In the genomic region with DNA sequence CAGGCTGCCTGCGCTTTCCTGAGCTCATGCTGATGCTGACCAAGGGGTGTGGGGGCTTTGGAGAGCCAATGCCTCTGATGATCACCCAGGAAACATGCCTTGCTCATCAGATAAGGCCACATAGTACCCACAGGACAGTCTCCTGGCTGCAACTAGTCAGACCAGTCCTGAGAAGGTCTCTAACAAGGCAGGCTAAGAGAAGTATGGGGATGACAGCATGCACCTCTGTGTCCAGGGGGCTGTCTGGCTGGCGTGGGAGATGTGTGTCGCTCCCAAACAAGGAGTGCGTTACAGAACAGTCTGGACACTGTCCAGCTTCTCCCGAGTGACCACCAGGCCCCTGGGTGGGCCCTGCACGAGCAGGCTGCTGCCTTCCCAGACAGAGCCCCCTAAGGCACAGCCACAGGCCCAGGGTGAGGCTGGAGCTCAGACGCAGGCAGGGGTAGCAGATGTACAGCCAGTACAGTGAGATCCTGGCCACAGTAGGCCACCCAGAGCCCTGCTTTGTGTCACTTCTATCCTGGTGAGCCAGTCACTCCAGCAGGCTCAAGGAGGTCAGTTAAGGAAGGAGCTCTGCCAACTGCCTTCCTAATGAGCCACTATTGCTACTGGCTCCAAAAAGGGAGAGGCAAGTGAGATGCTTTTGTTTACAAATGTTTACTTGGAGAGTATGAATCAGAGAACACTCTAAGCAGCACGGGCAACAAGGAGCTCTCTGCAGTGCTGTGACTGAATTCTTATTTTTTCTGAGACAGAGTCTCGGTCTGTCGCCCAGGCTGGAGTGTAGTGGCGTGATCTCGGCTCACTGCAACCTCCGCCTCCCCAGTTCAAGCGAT, we compare ENCODE assay signal across 19 cellular contexts.
DNase-seq lines count a peak whose midpoint lies in the region; ATAC-seq, FAIRE-seq and TF ChIP-seq lines count a peak whose summit lies in the region.
"Had no signal": no experiment of that assay in that cellular context is flagged by ENCODE, and none has a peak within 500 bp of the region (broad histone marks: within the 10 kb centered on the region; RNA-seq: fewer than 3 reads in every experiment).

No MANE protein-coding gene starts in this region.

- intact Hi-C loops in left lung (cut with DNase I) (no loop called here), kidney (cut with DNase I) (no loop called here)

- H3K36me3 ChIP-seq in adipocyte (ENCODE audit: control insufficient read depth, insufficient read depth, low read length, severe bottlenecking): peaks cover 98% of the 10 kb centered on the region
- peaks cover 3 to 100% of the 10 kb centered on the region in 2 donors for H3K36me3 ChIP-seq in left lung
- H3K36me3 ChIP-seq in kidney (ENCODE audit: control insufficient read depth in 1 of 2, insufficient read depth in 2 of 2, low read length in 2 of 2): peaks cover 61 to 67% of the 10 kb centered on the region in 2 donors
- H3K36me3 ChIP-seq: ovary had no signal

- H3K4me3 ChIP-seq in adipocyte (ENCODE audit: low read length): no peak overlapping the region
- H3K4me3 ChIP-seq in left lung: no peak overlapping the region
- no peak overlapping the region for H3K4me3 ChIP-seq in kidney (ENCODE audit: low read length in 2 of 2)
- H3K4me3 ChIP-seq: ovary, SJCRH30 had no signal

- no peaks in the 10 kb centered on the region for H3K27me3 ChIP-seq in adipocyte (replicated peaks; ENCODE audit: control insufficient read depth, insufficient read depth, low read length)
- H3K27me3 ChIP-seq in left lung: no peaks in the 10 kb centered on the region
- H3K27me3 ChIP-seq: ovary, SJCRH30 had no signal

- peak; percentile 81 for FAIRE-seq in urothelium cell line (lab: Jason Lieb, UNC)
- no peak for FAIRE-seq in kidney (lab: Jason Lieb, UNC)

- ATAC-seq in left lung: peak; percentile 62
- ATAC-seq: left colon had no signal

- no peak for TF ChIP-seq CTCF in left lung (IDR thresholded peaks at IDR 0.05)
- TF ChIP-seq CTCF in kidney (IDR thresholded peaks at IDR 0.05; ENCODE audit: borderline replicate concordance, extremely low read depth, insufficient read depth): no peak

- H3K9ac ChIP-seq in adipocyte (ENCODE audit: low read length): no peak overlapping the region
- H3K9ac ChIP-seq in kidney (ENCODE audit: low read length in 2 of 2): no peak overlapping the region

- peak; percentile 6 for DNase-seq in EH (ENCODE audit: low read depth)
- peak; percentile 7 for DNase-seq in adipocyte (ENCODE audit: low read depth)
- no peak for DNase-seq in left lung
- DNase-seq in urothelium cell line (ENCODE audit: low spot score): no peak
- no peak for DNase-seq in AML-193 (lab: John Stamatoyannopoulos, UW)
- no peak for DNase-seq in kidney
- DNase-seq in NCI-H345 (lab: John Stamatoyannopoulos, UW): no peak
- DNase-seq: activated B cell treated with CpG ODN at 0.5 μM for 24 hours; activated gamma-delta T cell; CD4-positive, alpha-beta T cell; cerebellar nuclear complex; EL; left colon; NCI-H1092; NCI-H2107; NCI-H526; ovary; SJCRH30; stimulated activated CD4-positive, alpha-beta T cell treated with anti-CD3 and anti-CD28 coated beads, Interleukin-2, amount 100 ng/mL, for 48 hours had no signal

- H3K4me1 ChIP-seq in adipocyte (ENCODE audit: control insufficient read depth, insufficient read depth, low read length): no peaks in the 10 kb centered on the region
- no peaks in the 10 kb centered on the region for H3K4me1 ChIP-seq in left lung
- H3K4me1 ChIP-seq in kidney (ENCODE audit: control insufficient read depth in 1 of 2, insufficient read depth in 1 of 2, low read depth in 1 of 2, low read length in 2 of 2): peaks cover 0 to 2% of the 10 kb centered on the region in 2 donors
- H3K4me1 ChIP-seq: SJCRH30 had no signal

- H3K9me3 ChIP-seq in adipocyte (ENCODE audit: control insufficient read depth, low read length) (no peaks in the 10 kb centered on the region), left lung (no peaks in the 10 kb centered on the region), kidney (ENCODE audit: control insufficient read depth in 1 of 2, low read length in 2 of 2) (no peaks in the 10 kb centered on the region)
- H3K9me3 ChIP-seq: ovary, SJCRH30 had no signal

- H3K27ac ChIP-seq in left lung (no peak overlapping the region), kidney (ENCODE audit: low read depth in 2 of 2, low read length in 2 of 2) (no peak overlapping the region)
- H3K27ac ChIP-seq: ovary, SJCRH30 had no signal

Comparison
In these comparisons a context has a peak if more than half of its experiments do, and no peak if none do; other contexts are left out.
1. DNase-seq: peak in EH (single experiment) and adipocyte (single experiment); none in left lung (0 of 2), urothelium cell line (single experiment), AML-193 (0 of 2), kidney (single experiment) and NCI-H345 (single experiment).